Comparison of ENCODE assay signal across 15 cellular contexts in genomic region chr14:104280085-104280901, GRCh38.
DNase-seq lines count a peak whose midpoint lies in the region; ATAC-seq and TF ChIP-seq lines count a peak whose summit lies in the region.
"Had no signal": no experiment of that assay in that cellular context is flagged by ENCODE, and none has a peak within 500 bp of the region (broad histone marks: within the 10 kb centered on the region; RNA-seq: fewer than 3 reads in every experiment).

No MANE protein-coding gene starts in this region.

- H3K9me3 Mint-ChIP-seq in activated CD4-positive, alpha-beta memory T cell treated with anti-CD3 and anti-CD28 coated beads for 36 hours, result no peaks in the 10 kb centered on the region
- H3K9me3 Mint-ChIP-seq in activated CD4-positive, alpha-beta memory T cell treated with anti-CD3 and anti-CD28 coated beads, Interleukin-2, amount 10 ng/mL, durations not matched to agents 7 days and 5 days, result no peaks in the 10 kb centered on the region
- H3K9me3 Mint-ChIP-seq in activated B cell treated with CpG ODN at 0.5 μM for 24 hours, result no peaks in the 10 kb centered on the region
- H3K9me3 Mint-ChIP-seq: activated T-helper 2 cell treated with anti-CD3 and anti-CD28 coated beads, Interferon-gamma antibody, Interleukin-2, Interleukin-4, amounts not matched to agents 10 μg/mL and 5 μg/mL and 100 μg/mL, durations not matched to agents 14 hours and 24 hours and 36 hours had no signal

- no peak for TF ChIP-seq POLR2A in transverse colon (IDR thresholded peaks at IDR 0.05)

- intact Hi-C loops in activated CD4-positive, alpha-beta memory T cell treated with anti-CD3 and anti-CD28 coated beads for 36 hours (cut with micrococcal nuclease), result no loop called here
- intact Hi-C loops in activated B cell treated with CpG ODN at 0.5 μM for 24 hours (cut with micrococcal nuclease), result no loop called here
- intact Hi-C loops in left lung (cut with DNase I), result no loop called here
- intact Hi-C loops in sciatic nerve (cut with DNase I), result no loop called here
- intact Hi-C loops in transverse colon (cut with DNase I; ENCODE audit: low total_unique reads), result no loop called here

- H3K4me3 Mint-ChIP-seq in activated CD4-positive, alpha-beta memory T cell treated with anti-CD3 and anti-CD28 coated beads for 36 hours, result no peak overlapping the region
- no peak overlapping the region for H3K4me3 Mint-ChIP-seq in activated CD4-positive, alpha-beta memory T cell treated with anti-CD3 and anti-CD28 coated beads, Interleukin-2, amount 10 ng/mL, durations not matched to agents 7 days and 5 days
- H3K4me3 Mint-ChIP-seq in activated B cell treated with CpG ODN at 0.5 μM for 24 hours, result no peak overlapping the region
- H3K4me3 Mint-ChIP-seq: HFFc6 had no signal

- DNase-seq in activated CD4-positive, alpha-beta memory T cell treated with anti-CD3 and anti-CD28 coated beads for 36 hours, result peak; percentile 6
- no peak for DNase-seq in activated CD4-positive, alpha-beta memory T cell treated with anti-CD3 and anti-CD28 coated beads, Interleukin-2, amount 10 ng/mL, durations not matched to agents 7 days and 5 days
- DNase-seq in activated B cell treated with CpG ODN at 0.5 μM for 24 hours (peak; percentile 9), left lung (peak; percentile 30 to 69), sciatic nerve (ENCODE audit: low spot score) (peak; percentile 43), transverse colon (no peak), middle frontal gyrus (ENCODE audit: extremely low spot score, low spot score) (no peak)
- DNase-seq: HFFc6, NCI-H1417 treated with DMSO at 0.1 percent for 48 hours, NCI-H526 treated with DMSO at 0.1 percent for 48 hours had no signal

- H3K36me3 ChIP-seq in left lung (no peaks in the 10 kb centered on the region), transverse colon (no peaks in the 10 kb centered on the region)
- H3K36me3 ChIP-seq: SJSA1 had no signal

- H3K27ac Mint-ChIP-seq in activated CD4-positive, alpha-beta memory T cell treated with anti-CD3 and anti-CD28 coated beads for 36 hours, result no peak overlapping the region
- H3K27ac Mint-ChIP-seq in activated CD4-positive, alpha-beta memory T cell treated with anti-CD3 and anti-CD28 coated beads, Interleukin-2, amount 10 ng/mL, durations not matched to agents 7 days and 5 days, result no peak overlapping the region
- H3K27ac Mint-ChIP-seq in activated B cell treated with CpG ODN at 0.5 μM for 24 hours, result no peak overlapping the region
- H3K27ac Mint-ChIP-seq: activated T-helper 2 cell treated with anti-CD3 and anti-CD28 coated beads, Interferon-gamma antibody, Interleukin-2, Interleukin-4, amounts not matched to agents 10 μg/mL and 5 μg/mL and 100 μg/mL, durations not matched to agents 14 hours and 24 hours and 36 hours; HFFc6 had no signal

- ATAC-seq in activated B cell treated with CpG ODN at 0.5 μM for 24 hours (ENCODE audit: low read depth) (no peak), left lung (no peak), sciatic nerve (no peak), HG03175 (IDR thresholded peaks at IDR 0.05; ENCODE audit: unreplicated experiment) (no peak)
- ATAC-seq: left colon had no signal

- H3K27ac ChIP-seq in left lung (no peak overlapping the region), transverse colon (no peak overlapping the region)
- H3K27ac ChIP-seq: parathyroid adenoma, SJSA1 had no signal

- H3K36me3 Mint-ChIP-seq in activated CD4-positive, alpha-beta memory T cell treated with anti-CD3 and anti-CD28 coated beads for 36 hours, result no peaks in the 10 kb centered on the region
- H3K36me3 Mint-ChIP-seq in activated CD4-positive, alpha-beta memory T cell treated with anti-CD3 and anti-CD28 coated beads, Interleukin-2, amount 10 ng/mL, durations not matched to agents 7 days and 5 days (ENCODE audit: low read depth), result no peaks in the 10 kb centered on the region
- H3K36me3 Mint-ChIP-seq in activated B cell treated with CpG ODN at 0.5 μM for 24 hours (ENCODE audit: low read depth), result no peaks in the 10 kb centered on the region

- H3K9me3 ChIP-seq in left lung (no peaks in the 10 kb centered on the region), transverse colon (no peaks in the 10 kb centered on the region)
- H3K9me3 ChIP-seq: SJSA1 had no signal

- POLR2A ChIA-PET in activated CD4-positive, alpha-beta memory T cell treated with anti-CD3 and anti-CD28 coated beads for 36 hours (lab: Charles Lee), result no interaction called here
- POLR2A ChIA-PET in activated CD4-positive, alpha-beta memory T cell treated with anti-CD3 and anti-CD28 coated beads, Interleukin-2, amount 10 ng/mL, durations not matched to agents 7 days and 5 days (lab: Charles Lee), result no interaction called here
- POLR2A ChIA-PET in activated B cell treated with CpG ODN at 0.5 μM for 24 hours (lab: Charles Lee), result no interaction called here

- TF ChIP-seq EP300 in transverse colon (IDR thresholded peaks at IDR 0.05; ENCODE audit: low read depth), result no peak

- H3K27me3 ChIP-seq in left lung, result peaks cover 0 to 34% of the 10 kb centered on the region in 2 donors
- H3K27me3 ChIP-seq in transverse colon, result no peaks in the 10 kb centered on the region
- H3K27me3 ChIP-seq: SJSA1 had no signal

- 92% methylated on average over 31 of the region's 32 CpGs; no CpG with 5 or more reads in 1 of the 2 donors for WGBS in transverse colon (ENCODE audit: low coverage in 1 of 2), 2 donors

- H3K4me1 ChIP-seq in left lung (no peaks in the 10 kb centered on the region), transverse colon (peaks cover 25 to 49% (median 42%) of the 10 kb centered on the region in 4 donors)
- H3K4me1 ChIP-seq: parathyroid adenoma had no signal

- TF ChIP-seq CTCF in activated B cell treated with CpG ODN at 0.5 μM for 24 hours (IDR thresholded peaks at IDR 0.05) (no peak), left lung (IDR thresholded peaks at IDR 0.05) (no peak), transverse colon (IDR thresholded peaks at IDR 0.05) (no peak)

- H3K27me3 Mint-ChIP-seq in activated CD4-positive, alpha-beta memory T cell treated with anti-CD3 and anti-CD28 coated beads for 36 hours, result peaks cover 7% of the 10 kb centered on the region
- H3K27me3 Mint-ChIP-seq in activated CD4-positive, alpha-beta memory T cell treated with anti-CD3 and anti-CD28 coated beads, Interleukin-2, amount 10 ng/mL, durations not matched to agents 7 days and 5 days, result no peaks in the 10 kb centered on the region
- peaks cover 7% of the 10 kb centered on the region for H3K27me3 Mint-ChIP-seq in activated B cell treated with CpG ODN at 0.5 μM for 24 hours

- in situ Hi-C loops in transverse colon (cut with MboI; ENCODE audit: low pct_ligation_motif_present in 1 of 4, low pct_unique_long_range_greater_than_20kb in 1 of 4, low sequenced_read_pairs in 3 of 4), result no loop called here

- H3K4me1 Mint-ChIP-seq in activated CD4-positive, alpha-beta memory T cell treated with anti-CD3 and anti-CD28 coated beads for 36 hours (ENCODE audit: low read depth), result no peaks in the 10 kb centered on the region
- no peaks in the 10 kb centered on the region for H3K4me1 Mint-ChIP-seq in activated CD4-positive, alpha-beta memory T cell treated with anti-CD3 and anti-CD28 coated beads, Interleukin-2, amount 10 ng/mL, durations not matched to agents 7 days and 5 days
- H3K4me1 Mint-ChIP-seq in activated B cell treated with CpG ODN at 0.5 μM for 24 hours, result no peaks in the 10 kb centered on the region

- no peak overlapping the region for H3K4me3 ChIP-seq in left lung
- H3K4me3 ChIP-seq in transverse colon, result no peak overlapping the region
- H3K4me3 ChIP-seq: SJSA1 had no signal

- CTCF ChIA-PET in activated CD4-positive, alpha-beta memory T cell treated with anti-CD3 and anti-CD28 coated beads for 36 hours (lab: Charles Lee), result no interaction called here
- CTCF ChIA-PET in activated CD4-positive, alpha-beta memory T cell treated with anti-CD3 and anti-CD28 coated beads, Interleukin-2, amount 10 ng/mL, durations not matched to agents 7 days and 5 days (lab: Charles Lee), result no interaction called here
- CTCF ChIA-PET in activated B cell treated with CpG ODN at 0.5 μM for 24 hours (lab: Charles Lee), result no interaction called here

Comparison
In these comparisons a context has a peak if more than half of its experiments do, and no peak if none do; other contexts are left out.
1. DNase-seq: peak in activated CD4-positive, alpha-beta memory T cell treated with anti-CD3 and anti-CD28 coated beads for 36 hours (single experiment), activated B cell treated with CpG ODN at 0.5 μM for 24 hours (single experiment), left lung (2 of 2) and sciatic nerve (single experiment); none in activated CD4-positive, alpha-beta memory T cell treated with anti-CD3 and anti-CD28 coated beads, Interleukin-2, amount 10 ng/mL, durations not matched to agents 7 days and 5 days (single experiment), transverse colon (single experiment) and middle frontal gyrus (single experiment).